16 cellular contexts compared by ENCODE assay signal in genomic region chrY:19059733-19060132, GRCh38.
A peak's percentile ranks its signal among the peaks of the same experiment; 100 is the strongest.
DNase-seq lines count a peak whose midpoint lies in the region; ATAC-seq, FAIRE-seq and TF ChIP-seq lines count a peak whose summit lies in the region.
"Had no signal": no experiment of that assay in that cellular context is flagged by ENCODE, and none has a peak within 500 bp of the region (broad histone marks: within the 10 kb centered on the region; RNA-seq: fewer than 3 reads in every experiment).

No MANE protein-coding gene starts in this region.

- H3K27me3 ChIP-seq in ovary (no peaks in the 10 kb centered on the region), breast epithelium (no peaks in the 10 kb centered on the region)

- H3K9me3 ChIP-seq in ovary = no peaks in the 10 kb centered on the region
- no peaks in the 10 kb centered on the region for H3K9me3 ChIP-seq in breast epithelium

- ATAC-seq in stimulated activated naive CD8-positive, alpha-beta T cell treated with anti-CD3 and anti-CD28 coated beads, Interleukin-15, amount 100 ng/mL, for 72 hours = peak; percentile 50
- no peak for ATAC-seq in stimulated activated naive CD8-positive, alpha-beta T cell treated with anti-CD3 and anti-CD28 coated beads, Interleukin-15, Interleukin-2, amounts not matched to agents 100 U/mL and 50 U/mL, for 24 hours
- ATAC-seq in GM18907 (IDR thresholded peaks at IDR 0.05; ENCODE audit: unreplicated experiment) = no peak

- H3K9me3 Mint-ChIP-seq in stimulated activated naive CD8-positive, alpha-beta T cell treated with anti-CD3 and anti-CD28 coated beads, Interleukin-15, amount 100 ng/mL, for 72 hours = no peaks in the 10 kb centered on the region

- no peak for TF ChIP-seq EP300 in ovary (IDR thresholded peaks at IDR 0.05)

- H3K27ac ChIP-seq in epithelial cell of prostate (peak overlapping the region; percentile 84), ovary (no peak overlapping the region), breast epithelium (no peak overlapping the region)
- H3K27ac ChIP-seq: C4-2B had no signal

- H3K4me3 Mint-ChIP-seq in stimulated activated naive CD8-positive, alpha-beta T cell treated with anti-CD3 and anti-CD28 coated beads, Interleukin-15, amount 100 ng/mL, for 72 hours = no peak overlapping the region

- WGBS in ovary, 3 donors = no CpG with 5 or more reads among the region's 3 CpGs

- no peaks in the 10 kb centered on the region for H3K4me1 Mint-ChIP-seq in stimulated activated naive CD8-positive, alpha-beta T cell treated with anti-CD3 and anti-CD28 coated beads, Interleukin-15, amount 100 ng/mL, for 72 hours

- H3K4me3 ChIP-seq in ovary (no peak overlapping the region), breast epithelium (no peak overlapping the region)

- TF ChIP-seq POLR2A in ovary (IDR thresholded peaks at IDR 0.05) = no peak
- no peak for TF ChIP-seq POLR2A in breast epithelium (IDR thresholded peaks at IDR 0.05)

- no peaks in the 10 kb centered on the region for H3K4me1 ChIP-seq in ovary (ENCODE audit: insufficient read depth)
- no peaks in the 10 kb centered on the region for H3K4me1 ChIP-seq in breast epithelium

- no peak for DNase-seq in stimulated activated naive CD8-positive, alpha-beta T cell treated with anti-CD3 and anti-CD28 coated beads, Interleukin-15, amount 100 ng/mL, for 72 hours
- no peak for DNase-seq in stimulated activated naive CD8-positive, alpha-beta T cell treated with anti-CD3 and anti-CD28 coated beads, Interleukin-15, Interleukin-2, amounts not matched to agents 100 U/mL and 50 U/mL, for 24 hours
- DNase-seq in RCC 7860 (ENCODE audit: low spot score) (no peak), epithelial cell of prostate (ENCODE audit: low read depth, low spot score) (no peak), ovary (no peak), breast epithelium (ENCODE audit: low spot score in 2 of 2) (no peak), UCSD-AML1 (lab: John Stamatoyannopoulos, UW; ENCODE audit: unreplicated experiment) (no peak)
- DNase-seq: DND-41, MM.1S, NCI-H1092 treated with DMSO at 0.1 percent for 48 hours, NCI-H1694 treated with DMSO at 0.1 percent for 48 hours, NCI-H226, SIG-M5 had no signal

- H3K27ac Mint-ChIP-seq in stimulated activated naive CD8-positive, alpha-beta T cell treated with anti-CD3 and anti-CD28 coated beads, Interleukin-15, amount 100 ng/mL, for 72 hours = no peak overlapping the region

- H3K27me3 Mint-ChIP-seq in stimulated activated naive CD8-positive, alpha-beta T cell treated with anti-CD3 and anti-CD28 coated beads, Interleukin-15, amount 100 ng/mL, for 72 hours = no peaks in the 10 kb centered on the region

- H3K36me3 ChIP-seq in ovary (no peaks in the 10 kb centered on the region), breast epithelium (no peaks in the 10 kb centered on the region)

- TF ChIP-seq CTCF in ovary (IDR thresholded peaks at IDR 0.05) (no peak), breast epithelium (IDR thresholded peaks at IDR 0.05) (no peak)

- peak; percentile 5 for FAIRE-seq in RCC 7860 (lab: Jason Lieb, UNC)
- FAIRE-seq: A204.1 had no signal

- intact Hi-C loops in ovary (cut with DNase I) (no loop called here), breast epithelium (cut with DNase I; ENCODE audit: low total_unique reads) (no loop called here)
